ENCODE assay signal across 19 cellular contexts in the genomic region with DNA sequence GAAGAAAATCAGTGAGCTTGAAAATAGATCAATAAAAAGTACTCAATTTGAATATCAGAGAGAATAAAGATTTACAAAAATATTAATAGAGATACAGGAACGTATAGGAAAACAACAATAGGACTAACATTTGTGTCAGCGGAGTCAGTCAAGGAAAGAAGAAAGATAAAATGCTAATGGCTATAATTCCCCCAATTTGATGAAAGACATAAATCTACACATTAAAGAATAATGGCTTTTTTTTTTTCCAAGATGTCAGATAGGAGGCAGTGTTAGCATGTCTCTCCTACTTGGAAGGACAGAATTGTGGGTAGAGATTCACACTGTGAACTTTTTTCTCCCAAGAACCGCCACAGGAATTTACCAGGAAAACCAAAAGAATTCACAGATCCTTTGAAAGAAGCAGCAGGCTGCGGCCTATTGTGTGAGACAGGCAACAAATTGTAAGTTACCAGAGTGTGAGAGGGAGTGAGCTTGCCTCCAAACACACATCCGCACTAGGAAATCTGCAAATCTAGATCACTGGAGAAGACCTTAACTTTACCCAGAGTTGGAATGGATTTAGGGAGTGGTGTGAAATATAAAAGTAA.
"Had no signal": no experiment of that assay in that cellular context is flagged by ENCODE, and none has a peak within 500 bp of the region (broad histone marks: within the 10 kb centered on the region; RNA-seq: fewer than 3 reads in every experiment).

No MANE protein-coding gene starts in this region.

- H3K9me3 ChIP-seq: adrenal gland had no signal

- H3K36me3 ChIP-seq: adrenal gland, sigmoid colon had no signal

- H3K27ac Mint-ChIP-seq: activated B cell treated with CpG ODN at 0.5 μM for 24 hours; activated CD4-positive, alpha-beta T cell treated with anti-CD3 and anti-CD28 coated beads, Interleukin-2, amount 10 ng/mL, durations not matched to agents 7 days and 5 days; activated T-helper 17 cell treated with anti-CD3 and anti-CD28 coated beads, Interleukin-2, amount 50 U/mL, for 72 hours; brain; dendritic cell treated with granulocyte-macrophage colony-stimulating factor and Interleukin-4, amounts not matched to agents 40 ng/mL and 50 ng/mL, for 4 days; nephron; stimulated activated naive CD8-positive, alpha-beta T cell treated with anti-CD3 and anti-CD28 coated beads, Interleukin-15, Interleukin-2, amounts not matched to agents 100 ng/mL and 50 ng/mL, for 24 hours had no signal

- H3K27me3 ChIP-seq: adrenal gland, sigmoid colon had no signal

- FAIRE-seq: islet of Langerhans had no signal

- ATAC-seq: activated T-helper 17 cell treated with anti-CD3 and anti-CD28 coated beads, Interleukin-2, amount 50 U/mL, for 72 hours; left lobe of liver had no signal

- H3K4me1 ChIP-seq: adrenal gland, sigmoid colon had no signal

- H3K27me3 Mint-ChIP-seq: activated B cell treated with CpG ODN at 0.5 μM for 24 hours; brain; dendritic cell treated with granulocyte-macrophage colony-stimulating factor and Interleukin-4, amounts not matched to agents 40 ng/mL and 50 ng/mL, for 4 days had no signal

- H3K4me3 Mint-ChIP-seq: activated B cell treated with CpG ODN at 0.5 μM for 24 hours; activated CD4-positive, alpha-beta T cell treated with anti-CD3 and anti-CD28 coated beads, Interleukin-2, amount 10 ng/mL, durations not matched to agents 7 days and 5 days; activated T-helper 17 cell treated with anti-CD3 and anti-CD28 coated beads, Interleukin-2, amount 50 U/mL, for 72 hours; brain; dendritic cell treated with granulocyte-macrophage colony-stimulating factor and Interleukin-4, amounts not matched to agents 40 ng/mL and 50 ng/mL, for 4 days; nephron; stimulated activated naive CD8-positive, alpha-beta T cell treated with anti-CD3 and anti-CD28 coated beads, Interleukin-15, Interleukin-2, amounts not matched to agents 100 ng/mL and 50 ng/mL, for 24 hours had no signal

- H3K27ac ChIP-seq: adrenal gland, sigmoid colon had no signal

- H3K4me3 ChIP-seq: adrenal gland, sigmoid colon had no signal

- DNase-seq: activated B cell treated with CpG ODN at 0.5 μM for 24 hours; activated CD4-positive, alpha-beta T cell treated with anti-CD3 and anti-CD28 coated beads, Interleukin-2, amount 10 ng/mL, durations not matched to agents 7 days and 5 days; activated CD8-positive, alpha-beta memory T cell treated with anti-CD3 and anti-CD28 coated beads for 24 hours; activated naive CD4-positive, alpha-beta T cell treated with anti-CD3 and anti-CD28 coated beads, Interleukin-2, amount 50 U/mL, for 16 hours; adrenal gland; cerebellar nuclear complex; glutamatergic neuron; mammary epithelial cell; sigmoid colon; stimulated activated CD4-positive, alpha-beta T cell treated with anti-CD3 and anti-CD28 coated beads, Interleukin-2, amount 100 ng/mL, for 48 hours; stimulated activated CD8-positive, alpha-beta memory T cell treated with anti-CD3 and anti-CD28 coated beads, Interleukin-4, amount 100 ng/mL, for 48 hours; T-helper 1 cell had no signal

- H3K4me1 Mint-ChIP-seq: activated B cell treated with CpG ODN at 0.5 μM for 24 hours; activated CD4-positive, alpha-beta T cell treated with anti-CD3 and anti-CD28 coated beads, Interleukin-2, amount 10 ng/mL, durations not matched to agents 7 days and 5 days; activated T-helper 17 cell treated with anti-CD3 and anti-CD28 coated beads, Interleukin-2, amount 50 U/mL, for 72 hours; brain; nephron had no signal
